24 cellular contexts compared by ENCODE assay signal in the genomic region with DNA sequence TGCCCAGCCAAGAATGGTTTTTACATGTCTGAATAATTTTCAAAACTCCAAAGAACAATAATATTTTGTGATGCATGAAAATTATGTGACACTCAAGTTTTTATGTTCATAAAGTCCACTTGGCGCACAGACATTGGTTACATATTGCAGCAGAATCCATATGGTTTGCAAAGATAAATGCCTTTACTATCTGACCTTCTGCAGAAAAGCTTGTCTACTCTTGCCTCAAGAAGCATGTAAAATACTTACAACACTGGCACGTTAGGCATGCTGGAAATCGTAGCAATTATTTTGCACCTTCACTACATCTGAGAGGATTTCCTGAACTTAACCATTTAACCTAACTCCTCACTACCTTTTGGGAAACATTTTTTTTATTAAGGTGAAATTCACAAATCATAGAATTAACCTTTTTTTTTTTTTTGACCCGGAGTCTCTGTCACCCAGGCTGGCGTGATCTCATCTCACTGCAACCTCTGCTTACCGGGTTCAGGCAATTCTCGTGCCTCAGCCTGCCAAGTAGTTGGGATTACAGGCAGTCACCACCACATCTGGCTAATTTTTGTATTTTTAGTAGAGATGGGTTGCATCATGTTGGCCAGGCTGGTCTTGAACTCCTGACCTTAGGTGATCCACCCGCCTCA. TPM values are rescaled to one million over a fixed set of nuclear protein-coding genes. Genes with fewer than 3 reads are reported as not detected.
DNase-seq lines count a peak whose midpoint lies in the region; ATAC-seq and TF ChIP-seq lines count a peak whose summit lies in the region.
"Had no signal": no experiment of that assay in that cellular context is flagged by ENCODE, and none has a peak within 500 bp of the region (broad histone marks: within the 10 kb centered on the region; RNA-seq: fewer than 3 reads in every experiment).

No MANE protein-coding gene starts in this region.

- no peak overlapping the region for H3K9ac ChIP-seq in mammary epithelial cell (ENCODE audit: insufficient read depth, low read length)
- H3K9ac ChIP-seq: SK-N-SH had no signal

- peak overlapping the region; percentile 61 for H3K27ac Mint-ChIP-seq in mesothelial cell of epicardium
- H3K27ac Mint-ChIP-seq: CD8-positive, alpha-beta T cell; IgD-negative memory B cell had no signal

- no peaks in the 10 kb centered on the region for H4K20me1 ChIP-seq in mammary epithelial cell (ENCODE audit: insufficient read depth, low read length)

- no peaks in the 10 kb centered on the region for H3K79me2 ChIP-seq in mammary epithelial cell (ENCODE audit: insufficient read depth, low read length)

- CTCF ChIA-PET in mammary epithelial cell (lab: Charles Lee; ENCODE audit: low non-redundant PET), result no interaction called here

- no TSS peak for BruUV-seq in mammary epithelial cell (replicated peaks; lab: Mats Ljungman, UMichigan)

- 17% methylated on average over 5 of the region's 8 CpGs for WGBS in mammary epithelial cell (ENCODE audit: low coverage, missing lambda C conversion rate)

- H3K36me3 Mint-ChIP-seq in mesothelial cell of epicardium, result peaks cover 9% of the 10 kb centered on the region
- H3K36me3 Mint-ChIP-seq: IgD-negative memory B cell had no signal

- no peak overlapping the region for H3K4me3 ChIP-seq in mammary epithelial cell (replicated peaks in 1 of 3; ENCODE audit: insufficient read depth in 1 of 3, low read depth in 2 of 3, low read length in 3 of 3)
- H3K4me3 ChIP-seq in breast epithelium, result no peak overlapping the region
- H3K4me3 ChIP-seq: GM12878 had no signal

- DNase-seq in mammary epithelial cell (peak; percentile 45), breast epithelium (ENCODE audit: low spot score in 2 of 2) (no peak), fibroblast of peridontal ligament (ENCODE audit: extremely low read depth) (peak; percentile 32), mesothelial cell of epicardium (ENCODE audit: low spot score in 2 of 2, unreplicated experiment in 2 of 2) (no peak), putamen (ENCODE audit: low spot score) (no peak), RPMI8226 (no peak), NCI-H1092 (lab: John Stamatoyannopoulos, UW) (no peak)
- DNase-seq: AML-193; C1 segment of cervical spinal cord; CD8-positive, alpha-beta T cell; DND-41; MV-4-11; NCI-H1694; NCI-H2081; NCI-H2171; NCI-H526; OCI-M1; SHP77 treated with DMSO at 0.1 percent for 48 hours; SK-N-SH had no signal

- no peak for TF ChIP-seq POLR2A in breast epithelium (IDR thresholded peaks at IDR 0.05)

- H3K4me3 Mint-ChIP-seq in mesothelial cell of epicardium, result no peak overlapping the region
- H3K4me3 Mint-ChIP-seq: CD8-positive, alpha-beta T cell; IgD-negative memory B cell had no signal

- no peaks in the 10 kb centered on the region for H3K36me3 ChIP-seq in mammary epithelial cell (ENCODE audit: insufficient read depth, low read length)
- no peaks in the 10 kb centered on the region for H3K36me3 ChIP-seq in breast epithelium

- H3K4me1 Mint-ChIP-seq in mesothelial cell of epicardium, result peaks cover 12% of the 10 kb centered on the region

- H3K4me1 ChIP-seq in mammary epithelial cell (ENCODE audit: insufficient read depth, low read length) (no peaks in the 10 kb centered on the region), breast epithelium (no peaks in the 10 kb centered on the region)

- in situ Hi-C loops in mammary epithelial cell (cut with MboI; ENCODE audit: low sequenced_read_pairs in 2 of 2), result no loop called here

- H3K27ac ChIP-seq in mammary epithelial cell (ENCODE audit: insufficient read depth, low read depth, low read length), result no peak overlapping the region
- no peak overlapping the region for H3K27ac ChIP-seq in breast epithelium
- H3K27ac ChIP-seq: 22Rv1 had no signal

- no peak overlapping the region for H2AFZ ChIP-seq in mammary epithelial cell (ENCODE audit: low read depth, low read length)

- H3K4me2 ChIP-seq in mammary epithelial cell (ENCODE audit: insufficient read depth, low read depth, low read length), result no peak overlapping the region
- H3K4me2 ChIP-seq: SK-N-SH had no signal

- intact Hi-C loops in mammary epithelial cell (cut with micrococcal nuclease) (loop anchor here (1.0 kb wide), 1 partner anchor 38 kb away; no protein-coding TSS in a partner anchor), breast epithelium (cut with DNase I; ENCODE audit: low total_unique reads) (no loop called here)

- no peaks in the 10 kb centered on the region for H3K9me3 Mint-ChIP-seq in mesothelial cell of epicardium
- H3K9me3 Mint-ChIP-seq: CD8-positive, alpha-beta T cell; IgD-negative memory B cell had no signal

- no peaks in the 10 kb centered on the region for H3K27me3 ChIP-seq in mammary epithelial cell (ENCODE audit: insufficient read depth, low read length)
- H3K27me3 ChIP-seq in breast epithelium, result no peaks in the 10 kb centered on the region

- no peak for ATAC-seq in HG03378 (IDR thresholded peaks at IDR 0.05; ENCODE audit: unreplicated experiment)
- ATAC-seq: CD8-positive, alpha-beta T cell; GM12878; HCT116 had no signal

- H3K9me3 ChIP-seq in mammary epithelial cell (replicated peaks; ENCODE audit: insufficient read depth, low read length) (peaks cover 2% of the 10 kb centered on the region), breast epithelium (no peaks in the 10 kb centered on the region)
- H3K9me3 ChIP-seq: SK-N-SH had no signal

- H3K27me3 Mint-ChIP-seq in mesothelial cell of epicardium (ENCODE audit: low read depth), result no peaks in the 10 kb centered on the region
- H3K27me3 Mint-ChIP-seq: IgD-negative memory B cell had no signal

- no peak for TF ChIP-seq CTCF in mammary epithelial cell (conservative IDR thresholded peaks at IDR 0.05 in 1 of 2, IDR thresholded peaks at IDR 0.05 in 1 of 2; ENCODE audit: extremely low read depth in 1 of 2, insufficient read depth in 1 of 2, low read depth in 1 of 2, low read length in 2 of 2)
- no peak for TF ChIP-seq CTCF in breast epithelium (IDR thresholded peaks at IDR 0.05)
- TF ChIP-seq CTCF in mesothelial cell of epicardium (IDR thresholded peaks at IDR 0.05; ENCODE audit: unreplicated experiment), result no peak

- dilution Hi-C loops in mammary epithelial cell (cut with HindIII; ENCODE audit: low sequenced_read_pairs), result no loop called here

RNA-seq across cellular contexts. Expression of gene XG, which starts 3.5 kb away (rescaled TPM):
- total RNA-seq in mammary epithelial cell, result 1 to 10 TPM; 2.2 to 7.2 TPM
- polyA plus RNA-seq in mammary epithelial cell, result 0.11 TPM
- not detected for polyA minus RNA-seq in mammary epithelial cell
- 10 to 100 TPM in 1 of 3 donors, 1 to 10 TPM in 1, under 1 TPM in 1; 0.59 to 14.4 (median 2.6) TPM for total RNA-seq in breast epithelium
- total RNA-seq in mesothelial cell of epicardium, result 0.60 to 1.3 TPM (median 1.2 TPM) in 3 replicates
- total RNA-seq: CD8-positive, alpha-beta T cell; GM12878 had no signal
- polyA plus RNA-seq: GM12878, IgD-negative memory B cell had no signal

RNA-seq across cellular contexts. Expression of gene CD99, which starts 57.2 kb away (rescaled TPM):
- total RNA-seq in mammary epithelial cell, result 10 to 100 TPM; 27.0 to 66.4 TPM
- 91.6 TPM for polyA plus RNA-seq in mammary epithelial cell
- 122 TPM for polyA minus RNA-seq in mammary epithelial cell
- total RNA-seq in breast epithelium, result 100 to 1,000 TPM in 2 of 3 donors, 10 to 100 TPM in 1; 96.3 to 536 (median 142) TPM
- total RNA-seq in mesothelial cell of epicardium, result 244 to 260 TPM (median 248 TPM) in 3 replicates

Comparison
In these comparisons a context has a peak if more than half of its experiments do, and no peak if none do; other contexts are left out.
1. DNase-seq: peak in mammary epithelial cell (single experiment) and fibroblast of peridontal ligament (single experiment); none in breast epithelium (0 of 2), mesothelial cell of epicardium (0 of 2), putamen (single experiment), RPMI8226 (single experiment) and NCI-H1092 (single experiment).